ENCODE assay signal across 8 cellular contexts in the genomic region with DNA sequence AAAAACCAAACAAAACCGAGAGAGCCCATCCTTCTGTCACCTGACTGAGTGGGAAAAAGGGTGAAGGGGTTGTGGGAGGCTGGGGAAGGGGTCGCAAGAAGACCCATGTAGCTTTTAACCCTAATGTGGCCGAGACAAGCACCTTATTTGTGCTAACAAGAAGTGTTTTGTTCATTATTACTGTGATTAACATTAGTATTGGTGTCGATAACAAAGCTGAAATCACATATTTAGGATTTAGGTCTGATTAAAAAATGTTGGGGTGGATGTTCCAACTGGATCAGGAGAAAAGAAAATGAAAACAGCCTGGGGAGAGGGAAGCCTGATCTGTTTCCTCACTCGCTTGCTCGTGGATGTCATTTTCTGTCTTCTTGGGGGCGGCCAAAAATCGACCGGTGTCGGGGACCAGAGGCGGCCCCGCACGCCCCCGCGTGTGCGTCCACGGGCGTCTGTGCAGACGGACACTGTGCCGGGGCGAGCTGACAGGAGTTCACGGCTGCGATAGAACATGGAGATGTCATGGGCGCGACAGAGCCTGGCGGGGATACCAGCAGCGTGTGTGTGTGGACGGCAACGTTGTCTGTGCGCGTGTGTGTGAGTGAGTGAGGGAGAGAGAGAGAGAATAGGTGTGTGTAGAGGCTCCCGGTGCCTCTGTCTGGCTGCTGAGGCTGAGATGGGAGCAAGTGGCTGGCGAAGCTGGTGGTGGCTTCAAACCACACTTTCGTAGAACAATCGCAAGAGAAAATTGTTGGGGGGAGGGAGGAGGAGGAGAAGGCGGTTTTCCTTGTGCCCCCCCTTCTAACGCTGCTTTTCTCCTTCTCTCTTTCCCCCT. TPM values are rescaled to one million over a fixed set of nuclear protein-coding genes. Genes with fewer than 3 reads are reported as not detected.
DNase-seq lines count a peak whose midpoint lies in the region; ATAC-seq and TF ChIP-seq lines count a peak whose summit lies in the region.

No MANE protein-coding gene starts in this region.

- peak overlapping the region; percentile 57 to 67 for H3K4me3 ChIP-seq in ascending aorta
- H3K4me3 ChIP-seq in right lobe of liver = peak overlapping the region; percentile 4 to 47 (median 35)
- peak overlapping the region; percentile 53 for H3K4me3 ChIP-seq in upper lobe of right lung

- intact Hi-C loops in activated naive CD4-positive, alpha-beta T cell treated with anti-CD3 and anti-CD28 coated beads for 36 hours (cut with micrococcal nuclease) = no loop called here
- intact Hi-C loops in ascending aorta (cut with DNase I) = loop anchor here (5.0 kb wide), 1 partner anchor 38 kb away; no protein-coding TSS in a partner anchor
- intact Hi-C loops in right lobe of liver (cut with DNase I) = no loop called here
- intact Hi-C loops in upper lobe of right lung (cut with DNase I) = loop anchor here (10.0 kb wide), 1 partner anchor 70 kb away; no protein-coding TSS in a partner anchor

- TF ChIP-seq CTCF in ascending aorta (IDR thresholded peaks at IDR 0.05) (no peak), right lobe of liver (IDR thresholded peaks at IDR 0.05) (no peak), upper lobe of right lung (IDR thresholded peaks at IDR 0.05) (no peak)

- H3K4me1 ChIP-seq in ascending aorta (peaks cover 18 to 65% of the 10 kb centered on the region in 2 donors), right lobe of liver (peaks cover 0 to 46% (median 19%) of the 10 kb centered on the region in 4 donors), upper lobe of right lung (peaks cover 68% of the 10 kb centered on the region)

- H3K4me1 Mint-ChIP-seq in activated naive CD4-positive, alpha-beta T cell treated with anti-CD3 and anti-CD28 coated beads for 36 hours (ENCODE audit: low read depth) = peaks cover 22% of the 10 kb centered on the region

- 2% methylated on average over 27 of the region's 37 CpGs for WGBS in right lobe of liver (ENCODE audit: insufficient coverage, low coverage, low lambda C conversion rate, missing lambda C conversion rate)

- H3K27me3 ChIP-seq in ascending aorta (no peaks in the 10 kb centered on the region), right lobe of liver (no peaks in the 10 kb centered on the region), upper lobe of right lung (no peaks in the 10 kb centered on the region)

- no peak overlapping the region for H3K27ac Mint-ChIP-seq in activated naive CD4-positive, alpha-beta T cell treated with anti-CD3 and anti-CD28 coated beads for 36 hours

- peak overlapping the region; percentile 60 for H3K4me3 Mint-ChIP-seq in activated naive CD4-positive, alpha-beta T cell treated with anti-CD3 and anti-CD28 coated beads for 36 hours

- H3K9me3 Mint-ChIP-seq in activated naive CD4-positive, alpha-beta T cell treated with anti-CD3 and anti-CD28 coated beads for 36 hours = no peaks in the 10 kb centered on the region

- CTCF ChIA-PET in activated naive CD4-positive, alpha-beta T cell treated with anti-CD3 and anti-CD28 coated beads for 36 hours (lab: Charles Lee) = interaction anchor here (0.9 to 1.4 kb wide), 2 partner anchors 37 to 38 kb away, joined by 3 to 4 read pairs; no protein-coding TSS in a partner anchor

- DNase-seq in activated naive CD4-positive, alpha-beta T cell treated with anti-CD3 and anti-CD28 coated beads for 36 hours = no peak
- DNase-seq in activated naive CD4-positive, alpha-beta T cell (lab: John Stamatoyannopoulos, UW) = no peak
- DNase-seq in ascending aorta (ENCODE audit: low spot score in 2 of 2) = no peak
- no peak for DNase-seq in right lobe of liver
- DNase-seq in upper lobe of right lung = no peak
- DNase-seq in T-helper 9 cell = no peak

- peaks cover 7% of the 10 kb centered on the region for H3K27me3 Mint-ChIP-seq in activated naive CD4-positive, alpha-beta T cell treated with anti-CD3 and anti-CD28 coated beads for 36 hours (ENCODE audit: low read depth)

- ATAC-seq in right lobe of liver (peak; percentile 6 to 23 (median 16)), upper lobe of right lung (peak; percentile 9), GM21423 (IDR thresholded peaks at IDR 0.05; ENCODE audit: unreplicated experiment) (no peak), GM18873 (IDR thresholded peaks at IDR 0.05; ENCODE audit: low FRiP score, unreplicated experiment) (no peak)

- no peaks in the 10 kb centered on the region for H3K36me3 ChIP-seq in ascending aorta
- H3K36me3 ChIP-seq in right lobe of liver = no peaks in the 10 kb centered on the region
- peaks cover 4% of the 10 kb centered on the region for H3K36me3 ChIP-seq in upper lobe of right lung

- TF ChIP-seq POLR2A in right lobe of liver (IDR thresholded peaks at IDR 0.05) = no peak

- H3K27ac ChIP-seq in ascending aorta (peak overlapping the region; percentile 95 to 97), right lobe of liver (peak overlapping the region in 1 of 3 donors; percentile 29), upper lobe of right lung (peak overlapping the region; percentile 80)

- H3K36me3 Mint-ChIP-seq in activated naive CD4-positive, alpha-beta T cell treated with anti-CD3 and anti-CD28 coated beads for 36 hours (ENCODE audit: low read depth) = peaks cover 8% of the 10 kb centered on the region

- H3K9me3 ChIP-seq in ascending aorta (no peaks in the 10 kb centered on the region), right lobe of liver (no peaks in the 10 kb centered on the region), upper lobe of right lung (no peaks in the 10 kb centered on the region)

RNA-seq across cellular contexts. Expression of a gene that starts 29.1 kb away (rescaled TPM):
- total RNA-seq in activated naive CD4-positive, alpha-beta T cell treated with anti-CD3 and anti-CD28 coated beads for 36 hours = 1 to 10 TPM; 6.2 to 6.4 TPM
- 76.5 TPM for total RNA-seq in ascending aorta
- total RNA-seq in right lobe of liver = 10 to 100 TPM; 20.3 to 40.0 (median 26.7) TPM
- 168 TPM for total RNA-seq in upper lobe of right lung

RNA-seq across cellular contexts. Expression of a gene that starts 55.0 kb away (rescaled TPM):
- total RNA-seq in activated naive CD4-positive, alpha-beta T cell treated with anti-CD3 and anti-CD28 coated beads for 36 hours = not detected
- not detected for total RNA-seq in ascending aorta
- total RNA-seq in right lobe of liver = not detected
- total RNA-seq in upper lobe of right lung = not detected

Comparison
In these comparisons a context has a peak if more than half of its experiments do, and no peak if none do; other contexts are left out.
1. ATAC-seq: peak in right lobe of liver (4 of 4) and upper lobe of right lung (single experiment); none in GM21423 (single experiment) and GM18873 (single experiment).
2. intact Hi-C loops: an anchor here in ascending aorta (5.0 kb wide) and upper lobe of right lung (10.0 kb wide); none called in activated naive CD4-positive, alpha-beta T cell treated with anti-CD3 and anti-CD28 coated beads for 36 hours and right lobe of liver.
3. Peak in every context shown above with its lines, with median percentiles within 50 percentile points of each other: H3K4me3 ChIP-seq.